ENCODE assay signal across 16 cellular contexts in genomic region chr5:14687023-14687665, GRCh38. TPM values are rescaled to one million over a fixed set of nuclear protein-coding genes. Genes with fewer than 3 reads are reported as not detected.
DNase-seq lines count a peak whose midpoint lies in the region; ATAC-seq and TF ChIP-seq lines count a peak whose summit lies in the region.
"Had no signal": no experiment of that assay in that cellular context is flagged by ENCODE, and none has a peak within 500 bp of the region (broad histone marks: within the 10 kb centered on the region; RNA-seq: fewer than 3 reads in every experiment).

No MANE protein-coding gene starts in this region.

- H3K4me1 Mint-ChIP-seq in T-helper 17 cell = peaks cover 4% of the 10 kb centered on the region

- H3K27me3 ChIP-seq in foreskin keratinocyte (no peaks in the 10 kb centered on the region), SJCRH30 (no peaks in the 10 kb centered on the region)
- H3K27me3 ChIP-seq: gastrocnemius medialis, transverse colon had no signal

- H3K9me3 ChIP-seq in T-helper 17 cell (ENCODE audit: control insufficient read depth, low read length, poor library complexity, severe bottlenecking) (no peaks in the 10 kb centered on the region), SJCRH30 (replicated peaks) (no peaks in the 10 kb centered on the region)
- H3K9me3 ChIP-seq: gastrocnemius medialis, transverse colon had no signal

- H3K36me3 ChIP-seq in SJCRH30 = peaks cover 31% of the 10 kb centered on the region

- H3K4me3 Mint-ChIP-seq in T-helper 17 cell = no peak overlapping the region
- H3K4me3 Mint-ChIP-seq: brain; CD8-positive, alpha-beta T cell had no signal

- H3K27ac Mint-ChIP-seq in T-helper 17 cell = peak overlapping the region; percentile 79
- H3K27ac Mint-ChIP-seq: brain; CD8-positive, alpha-beta T cell; progenitor cell of endocrine pancreas had no signal

- peak overlapping the region; percentile 36 for H3K27ac ChIP-seq in foreskin keratinocyte
- no peak overlapping the region for H3K27ac ChIP-seq in SJCRH30
- H3K27ac ChIP-seq: gastrocnemius medialis had no signal

- ATAC-seq in T-helper 17 cell (no peak), foreskin keratinocyte (peak; percentile 86), sciatic nerve (peak; percentile 43), left lobe of liver (no peak)
- ATAC-seq: CD8-positive, alpha-beta T cell; gastrocnemius medialis had no signal

- DNase-seq in GM03348 (ENCODE audit: low spot score) (peak; percentile 32), T-helper 17 cell (no peak), foreskin keratinocyte (peak in 1 of 2 donors; percentile 50), sciatic nerve (ENCODE audit: low spot score) (no peak), NCI-H446 treated with DMSO at 0.1 percent for 48 hours (lab: John Stamatoyannopoulos, UW) (no peak), T-helper 9 cell (no peak), SJCRH30 (no peak), left lobe of liver (ENCODE audit: low spot score) (no peak)
- DNase-seq: CD8-positive, alpha-beta T cell; gastrocnemius medialis; MM.1S; NK-92 treated with Interleukin-12 subunit alpha and Interleukin-12 subunit beta, amount 100 ng/mL, for 24 hours; stimulated activated CD4-positive, alpha-beta T cell treated with anti-CD3 and anti-CD28 coated beads, Interleukin-2, amount 100 ng/mL, for 24 hours; transverse colon had no signal

- intact Hi-C loops in sciatic nerve (cut with DNase I) = no loop called here

- H3K4me1 ChIP-seq in foreskin keratinocyte (peaks cover 18% of the 10 kb centered on the region), SJCRH30 (no peaks in the 10 kb centered on the region)

- no peaks in the 10 kb centered on the region for H3K27me3 Mint-ChIP-seq in T-helper 17 cell
- H3K27me3 Mint-ChIP-seq: progenitor cell of endocrine pancreas had no signal

- TF ChIP-seq CTCF in foreskin keratinocyte (conservative IDR thresholded peaks at IDR 0.05) = no peak

- H3K36me3 Mint-ChIP-seq in T-helper 17 cell (ENCODE audit: low read depth) = peaks cover 12% of the 10 kb centered on the region

- H3K4me3 ChIP-seq in SJCRH30 = no peak overlapping the region
- H3K4me3 ChIP-seq: gastrocnemius medialis, transverse colon had no signal

RNA-seq across cellular contexts. Expression of gene OTULIN, which starts 22.6 kb away (rescaled TPM):
- 10 to 100 TPM; 77.0 to 94.6 TPM for total RNA-seq in T-helper 17 cell
- 25.2 and 26.2 TPM in 2 replicates for total RNA-seq in foreskin keratinocyte
- polyA plus RNA-seq in foreskin keratinocyte = 9.0 and 11.4 TPM in 2 replicates
- total RNA-seq in sciatic nerve = 34.5 TPM
- total RNA-seq in SJCRH30 (2014; rRNA removed; shearing (Covaris generic)) = 16.9 and 18.2 TPM in 2 replicates
- total RNA-seq in left lobe of liver = 32.1 TPM

Comparison
In these comparisons a context has a peak if more than half of its experiments do, and no peak if none do; other contexts are left out.
1. ATAC-seq: peak in foreskin keratinocyte (single experiment) and sciatic nerve (single experiment); none in T-helper 17 cell (single experiment) and left lobe of liver (single experiment).